ENCODE assay signal across 36 cellular contexts in the genomic region with DNA sequence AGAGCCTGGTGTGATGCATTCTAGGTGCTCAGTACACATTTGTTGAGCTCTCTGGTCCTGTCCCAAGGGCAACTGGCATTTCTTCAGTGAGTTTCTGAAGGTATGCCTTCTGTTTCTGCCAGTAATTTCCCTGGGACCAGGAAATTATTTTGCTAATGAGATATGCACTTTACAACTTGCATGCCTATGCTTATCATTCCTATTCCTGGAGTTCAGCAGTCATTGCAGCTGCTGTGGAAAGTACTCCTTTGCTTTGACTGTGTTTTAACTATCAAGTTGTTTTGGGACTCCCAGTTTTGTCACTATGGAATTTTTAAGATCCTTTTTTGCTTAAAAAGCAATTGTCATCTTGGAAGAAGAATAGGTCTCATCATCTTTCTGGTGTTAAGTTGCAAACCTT.
"Had no signal": no experiment of that assay in that cellular context is flagged by ENCODE, and none has a peak within 500 bp of the region (broad histone marks: within the 10 kb centered on the region; RNA-seq: fewer than 3 reads in every experiment).

No MANE protein-coding gene starts in this region.

- H3K4me1 ChIP-seq: ascending aorta had no signal

- ATAC-seq: activated CD8-positive, alpha-beta memory T cell treated with anti-CD3 and anti-CD28 coated beads, Interleukin-2, amount 10 ng/mL, durations not matched to agents 7 days and 5 days; activated CD8-positive, alpha-beta T cell treated with anti-CD3 and anti-CD28 coated beads, Interleukin-2, amount 10 ng/mL, durations not matched to agents 7 days and 5 days; activated naive CD8-positive, alpha-beta T cell treated with anti-CD3 and anti-CD28 coated beads, Interleukin-2, amount 50 U/mL, for 24 hours had no signal

- H3K4me3 ChIP-seq: ascending aorta had no signal

- H3K27ac ChIP-seq: ascending aorta, VCaP had no signal

- DNase-seq: activated B cell treated with CpG ODN at 0.5 μM for 24 hours; activated CD4-positive, alpha-beta memory T cell treated with anti-CD3 and anti-CD28 coated beads, Interleukin-2, amount 10 ng/mL, durations not matched to agents 7 days and 5 days; activated CD4-positive, alpha-beta T cell treated with anti-CD3 and anti-CD28 coated beads for 48 hours; activated CD4-positive, alpha-beta T cell treated with anti-CD3 and anti-CD28 coated beads, Interleukin-2, amount 10 ng/mL, durations not matched to agents 7 days and 5 days; activated CD4-positive, alpha-beta T cell treated with anti-CD3 and anti-CD28 coated beads, Interleukin-2, amount 50 U/mL, for 48 hours; activated CD4-positive, CD25-positive, alpha-beta regulatory T cell treated with anti-CD3 and anti-CD28 coated beads, Interleukin-2, amount 50 U/mL, for 72 hours; activated CD8-positive, alpha-beta memory T cell treated with anti-CD3 and anti-CD28 coated beads for 24 hours; activated CD8-positive, alpha-beta memory T cell treated with anti-CD3 and anti-CD28 coated beads, Interleukin-2, amount 10 ng/mL, durations not matched to agents 7 days and 5 days; activated CD8-positive, alpha-beta memory T cell treated with anti-CD3 and anti-CD28 coated beads, Interleukin-2, amount 50 U/mL, for 48 hours; activated CD8-positive, alpha-beta T cell treated with anti-CD3 and anti-CD28 coated beads, Interleukin-2, amount 10 ng/mL, durations not matched to agents 7 days and 5 days; activated effector memory CD4-positive, alpha-beta T cell treated with Interleukin-2 at 50 U/mL for 16 hours; activated gamma-delta T cell; activated naive CD4-positive, alpha-beta T cell treated with anti-CD3 and anti-CD28 coated beads, Interleukin-2, amount 10 ng/mL, durations not matched to agents 7 days and 5 days; activated naive CD4-positive, alpha-beta T cell treated with Interleukin-2 at 50 U/mL for 16 hours; activated naive CD8-positive, alpha-beta T cell treated with anti-CD3 and anti-CD28 coated beads, Interleukin-2, amount 10 ng/mL, durations not matched to agents 7 days and 5 days; activated naive CD8-positive, alpha-beta T cell treated with anti-CD3 and anti-CD28 coated beads, Interleukin-2, amount 50 U/mL, for 24 hours; activated T-cell treated with anti-CD3 and anti-CD28 coated beads, Interleukin-2, amount 50 U/mL, for 24 hours; activated T-cell treated with anti-CD3 and anti-CD28 coated beads, Interleukin-2, amount 50 U/mL, for 48 hours; amygdala; anterior cingulate cortex; caudate nucleus; cerebellar nuclear complex; SW 1271; T-helper 1 cell; T-helper 2 cell; T-helper 9 cell had no signal

- H3K27me3 ChIP-seq: ascending aorta had no signal

- H3K4me1 Mint-ChIP-seq: activated B cell treated with CpG ODN at 0.5 μM for 24 hours; activated CD4-positive, alpha-beta memory T cell treated with anti-CD3 and anti-CD28 coated beads, Interleukin-2, amount 10 ng/mL, durations not matched to agents 7 days and 5 days; activated CD4-positive, alpha-beta T cell treated with anti-CD3 and anti-CD28 coated beads, Interleukin-2, amount 10 ng/mL, durations not matched to agents 7 days and 5 days; activated CD8-positive, alpha-beta memory T cell treated with anti-CD3 and anti-CD28 coated beads, Interleukin-2, amount 10 ng/mL, durations not matched to agents 7 days and 5 days; activated naive CD4-positive, alpha-beta T cell treated with anti-CD3 and anti-CD28 coated beads, Interleukin-2, amount 10 ng/mL, durations not matched to agents 7 days and 5 days; activated naive CD4-positive, alpha-beta T cell treated with anti-CD3 and anti-CD28 coated beads, Interleukin-2, amount 50 U/mL, for 24 hours; activated naive CD8-positive, alpha-beta T cell treated with anti-CD3 and anti-CD28 coated beads, Interleukin-2, amount 10 ng/mL, durations not matched to agents 7 days and 5 days; activated naive CD8-positive, alpha-beta T cell treated with anti-CD3 and anti-CD28 coated beads, Interleukin-2, amount 50 U/mL, for 24 hours; brain; central memory CD8-positive, alpha-beta T cell had no signal

- FAIRE-seq: TTC549 had no signal

- H3K27me3 Mint-ChIP-seq: activated B cell treated with CpG ODN at 0.5 μM for 24 hours; activated CD4-positive, alpha-beta memory T cell treated with anti-CD3 and anti-CD28 coated beads, Interleukin-2, amount 10 ng/mL, durations not matched to agents 7 days and 5 days; activated CD4-positive, alpha-beta T cell treated with anti-CD3 and anti-CD28 coated beads, Interleukin-2, amount 10 ng/mL, durations not matched to agents 7 days and 5 days; activated CD8-positive, alpha-beta memory T cell treated with anti-CD3 and anti-CD28 coated beads, Interleukin-2, amount 10 ng/mL, durations not matched to agents 7 days and 5 days; activated naive CD4-positive, alpha-beta T cell treated with anti-CD3 and anti-CD28 coated beads, Interleukin-2, amount 10 ng/mL, durations not matched to agents 7 days and 5 days; activated naive CD4-positive, alpha-beta T cell treated with anti-CD3 and anti-CD28 coated beads, Interleukin-2, amount 50 U/mL, for 24 hours; activated naive CD8-positive, alpha-beta T cell; activated naive CD8-positive, alpha-beta T cell treated with anti-CD3 and anti-CD28 coated beads, Interleukin-2, amount 10 ng/mL, durations not matched to agents 7 days and 5 days; activated naive CD8-positive, alpha-beta T cell treated with anti-CD3 and anti-CD28 coated beads, Interleukin-2, amount 50 U/mL, for 24 hours; activated T-cell treated with anti-CD3 and anti-CD28 coated beads, Interleukin-2, amount 50 U/mL, for 24 hours; brain; central memory CD8-positive, alpha-beta T cell had no signal

- H3K36me3 Mint-ChIP-seq: activated CD8-positive, alpha-beta memory T cell treated with anti-CD3 and anti-CD28 coated beads, Interleukin-2, amount 10 ng/mL, durations not matched to agents 7 days and 5 days; activated naive CD4-positive, alpha-beta T cell treated with anti-CD3 and anti-CD28 coated beads, Interleukin-2, amount 10 ng/mL, durations not matched to agents 7 days and 5 days had no signal

- H3K36me3 ChIP-seq: ascending aorta had no signal

- H3K4me3 Mint-ChIP-seq: activated B cell treated with CpG ODN at 0.5 μM for 24 hours; activated CD4-positive, alpha-beta memory T cell treated with anti-CD3 and anti-CD28 coated beads, Interleukin-2, amount 10 ng/mL, durations not matched to agents 7 days and 5 days; activated CD4-positive, alpha-beta T cell treated with anti-CD3 and anti-CD28 coated beads, Interleukin-2, amount 10 ng/mL, durations not matched to agents 7 days and 5 days; activated CD8-positive, alpha-beta memory T cell treated with anti-CD3 and anti-CD28 coated beads, Interleukin-2, amount 10 ng/mL, durations not matched to agents 7 days and 5 days; activated CD8-positive, alpha-beta T cell treated with anti-CD3 and anti-CD28 coated beads, Interleukin-2, amount 10 ng/mL, durations not matched to agents 7 days and 5 days; activated naive CD4-positive, alpha-beta T cell treated with anti-CD3 and anti-CD28 coated beads, Interleukin-2, amount 10 ng/mL, durations not matched to agents 7 days and 5 days; activated naive CD4-positive, alpha-beta T cell treated with anti-CD3 and anti-CD28 coated beads, Interleukin-2, amount 50 U/mL, for 24 hours; activated naive CD8-positive, alpha-beta T cell; activated naive CD8-positive, alpha-beta T cell treated with anti-CD3 and anti-CD28 coated beads, Interleukin-2, amount 10 ng/mL, durations not matched to agents 7 days and 5 days; activated naive CD8-positive, alpha-beta T cell treated with anti-CD3 and anti-CD28 coated beads, Interleukin-2, amount 50 U/mL, for 24 hours; activated T-cell treated with anti-CD3 and anti-CD28 coated beads, Interleukin-2, amount 50 U/mL, for 24 hours; brain; central memory CD8-positive, alpha-beta T cell; T-helper 1 cell treated with Interleukin-12 subunit alpha and Interleukin-12 subunit beta and Interleukin-4 antibody, amounts not matched to agents 30 μg/mL and 1 μg/mL, for 36 hours; T-helper 2 cell treated with Interferon-gamma antibody and Interleukin-4, amounts not matched to agents 5 μg/mL and 100 μg/mL, for 36 hours had no signal

- H3K27ac Mint-ChIP-seq: activated B cell treated with CpG ODN at 0.5 μM for 24 hours; activated CD4-positive, alpha-beta memory T cell treated with anti-CD3 and anti-CD28 coated beads, Interleukin-2, amount 10 ng/mL, durations not matched to agents 7 days and 5 days; activated CD4-positive, alpha-beta T cell treated with anti-CD3 and anti-CD28 coated beads, Interleukin-2, amount 10 ng/mL, durations not matched to agents 7 days and 5 days; activated CD8-positive, alpha-beta memory T cell treated with anti-CD3 and anti-CD28 coated beads, Interleukin-2, amount 10 ng/mL, durations not matched to agents 7 days and 5 days; activated CD8-positive, alpha-beta T cell treated with anti-CD3 and anti-CD28 coated beads, Interleukin-2, amount 10 ng/mL, durations not matched to agents 7 days and 5 days; activated naive CD4-positive, alpha-beta T cell treated with anti-CD3 and anti-CD28 coated beads, Interleukin-2, amount 10 ng/mL, durations not matched to agents 7 days and 5 days; activated naive CD4-positive, alpha-beta T cell treated with anti-CD3 and anti-CD28 coated beads, Interleukin-2, amount 50 U/mL, for 24 hours; activated naive CD8-positive, alpha-beta T cell; activated naive CD8-positive, alpha-beta T cell treated with anti-CD3 and anti-CD28 coated beads, Interleukin-2, amount 10 ng/mL, durations not matched to agents 7 days and 5 days; activated naive CD8-positive, alpha-beta T cell treated with anti-CD3 and anti-CD28 coated beads, Interleukin-2, amount 50 U/mL, for 24 hours; activated T-cell treated with anti-CD3 and anti-CD28 coated beads, Interleukin-2, amount 50 U/mL, for 24 hours; activated T-helper 2 cell treated with anti-CD3 and anti-CD28 coated beads, Interferon-gamma antibody, Interleukin-2, Interleukin-4, amounts not matched to agents 10 μg/mL and 5 μg/mL and 100 μg/mL, durations not matched to agents 14 hours and 24 hours and 36 hours; brain; T-helper 1 cell treated with Interleukin-12 subunit alpha and Interleukin-12 subunit beta and Interleukin-4 antibody, amounts not matched to agents 30 μg/mL and 1 μg/mL, for 36 hours; T-helper 2 cell treated with Interferon-gamma antibody and Interleukin-4, amounts not matched to agents 5 μg/mL and 100 μg/mL, for 36 hours had no signal
